Comparison of ENCODE assay signal across 23 cellular contexts in the genomic region with DNA sequence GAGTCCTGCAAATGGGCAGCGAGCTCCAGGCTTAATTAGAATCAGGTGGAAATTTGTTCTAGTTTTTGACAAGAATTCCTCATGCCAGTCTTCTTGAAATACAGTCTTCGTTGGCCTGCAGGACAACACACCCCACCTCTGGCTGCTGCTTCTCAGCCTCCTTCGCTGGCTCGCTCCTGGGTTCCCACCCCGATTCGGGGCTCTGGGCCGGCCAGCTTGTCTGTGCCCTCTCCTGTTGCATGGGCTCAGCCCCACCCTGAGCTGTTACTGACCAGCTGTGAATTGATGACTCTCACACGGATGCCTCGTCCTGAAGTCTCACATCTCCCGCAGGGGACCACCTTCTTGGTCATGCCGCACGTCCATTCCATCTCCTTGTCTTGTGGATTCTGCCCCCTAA. TPM values are rescaled to one million over a fixed set of nuclear protein-coding genes. Genes with fewer than 3 reads are reported as not detected.
"Had no signal": no experiment of that assay in that cellular context is flagged by ENCODE, and none has a peak within 500 bp of the region (broad histone marks: within the 10 kb centered on the region; RNA-seq: fewer than 3 reads in every experiment).

No MANE protein-coding gene starts in this region.

- H3K4me1 ChIP-seq: colonic mucosa, foreskin keratinocyte, heart left ventricle, right atrium auricular region, stomach, transverse colon had no signal

- ATAC-seq: foreskin keratinocyte, heart left ventricle, left ventricle myocardium superior had no signal

- H3K36me3 ChIP-seq: colonic mucosa, heart left ventricle, neutrophil, right atrium auricular region, stomach, thoracic aorta, transverse colon had no signal

- H3K4me3 ChIP-seq: colonic mucosa, heart left ventricle, right atrium auricular region, stomach, thoracic aorta, transverse colon had no signal

- H3K4me1 Mint-ChIP-seq: endodermal cell, naive B cell had no signal

- H3K9me3 ChIP-seq: colonic mucosa, neutrophil, thoracic aorta, transverse colon had no signal

- H3K4me3 Mint-ChIP-seq: endodermal cell, naive B cell had no signal

- H3K27ac ChIP-seq: colonic mucosa, foreskin keratinocyte, heart left ventricle, neutrophil, right atrium auricular region, stomach, thoracic aorta, transverse colon had no signal

- H3K27me3 ChIP-seq: colonic mucosa, foreskin keratinocyte, heart left ventricle, right atrium auricular region, transverse colon had no signal

- H3K27ac Mint-ChIP-seq: endodermal cell, naive B cell had no signal

- DNase-seq: cerebellar nuclear complex; colonic mucosa; effector CD4-positive, alpha-beta T cell; erythroblast; foreskin keratinocyte; heart left ventricle; hypothalamus; islet precursor cell; left ventricle myocardium superior; mesendoderm; naive B cell; small intestine; stimulated activated CD4-positive, alpha-beta T cell treated with anti-CD3 and anti-CD28 coated beads, Interleukin-12 subunit alpha, Interleukin-12 subunit beta, amount 100 ng/mL, for 4 hours; stimulated activated naive CD4-positive, alpha-beta T cell; stomach; substantia nigra; transverse colon had no signal

RNA-seq across cellular contexts. Expression of gene PSD2, which starts 21.0 kb away (rescaled TPM):
- total RNA-seq: dermis microvascular lymphatic vessel endothelial cell, endothelial cell of umbilical vein, foreskin keratinocyte, left ventricle myocardium superior had no signal
- polyA plus RNA-seq: endothelial cell of umbilical vein, foreskin keratinocyte had no signal
